Comparison of ENCODE assay signal across 12 cellular contexts in genomic region chr21:41706678-41707077, GRCh38.
DNase-seq lines count a peak whose midpoint lies in the region; ATAC-seq and TF ChIP-seq lines count a peak whose summit lies in the region.
"Had no signal": no experiment of that assay in that cellular context is flagged by ENCODE, and none has a peak within 500 bp of the region (broad histone marks: within the 10 kb centered on the region; RNA-seq: fewer than 3 reads in every experiment).

No MANE protein-coding gene starts in this region.

- H3K4me3 ChIP-seq in cardiac muscle cell (no peak overlapping the region), heart left ventricle (no peak overlapping the region), RWPE2 (ENCODE audit: severe bottlenecking) (no peak overlapping the region), stomach (no peak overlapping the region)

- H3K4me1 ChIP-seq in cardiac muscle cell (ENCODE audit: low read depth) (peaks cover 11% of the 10 kb centered on the region), heart left ventricle (no peaks in the 10 kb centered on the region), RWPE2 (ENCODE audit: insufficient read depth, poor library complexity, severe bottlenecking) (peaks cover 24% of the 10 kb centered on the region), stomach (peaks cover 6 to 41% (median 23%) of the 10 kb centered on the region in 4 donors)

- H3K27me3 ChIP-seq in cardiac muscle cell = no peaks in the 10 kb centered on the region
- peaks cover 0 to 24% (median 4%) of the 10 kb centered on the region in 9 donors for H3K27me3 ChIP-seq in heart left ventricle
- no peaks in the 10 kb centered on the region for H3K27me3 ChIP-seq in RWPE2 (ENCODE audit: insufficient read depth, poor library complexity, severe bottlenecking)
- H3K27me3 ChIP-seq in stomach = peaks cover 0 to 24% (median 0%) of the 10 kb centered on the region in 3 donors

- no peaks in the 10 kb centered on the region for H3K9me3 ChIP-seq in cardiac muscle cell (ENCODE audit: low read depth)
- H3K9me3 ChIP-seq in heart left ventricle = peaks cover 0 to 2% (median 0%) of the 10 kb centered on the region in 12 donors
- no peaks in the 10 kb centered on the region for H3K9me3 ChIP-seq in RWPE2 (ENCODE audit: severe bottlenecking)
- no peaks in the 10 kb centered on the region for H3K9me3 ChIP-seq in stomach

- H3K27ac ChIP-seq in cardiac muscle cell (no peak overlapping the region), heart left ventricle (no peak overlapping the region), RWPE2 (ENCODE audit: poor library complexity, severe bottlenecking) (peak overlapping the region; percentile 60), stomach (peak overlapping the region in 4 of 5 donors; percentile 51 to 75 (median 68))

- no peak for TF ChIP-seq EP300 in stomach (IDR thresholded peaks at IDR 0.05)

- no peak for TF ChIP-seq POLR2A in heart left ventricle (IDR thresholded peaks at IDR 0.05)
- TF ChIP-seq POLR2A in stomach (IDR thresholded peaks at IDR 0.05) = no peak

- DNase-seq in cardiac muscle cell (ENCODE audit: low read depth in 1 of 2, low spot score in 1 of 2) = peak; percentile 24 to 32
- DNase-seq in heart left ventricle = no peak
- no peak for DNase-seq in RWPE2 (ENCODE audit: low spot score)
- DNase-seq in glomerular visceral epithelial cell (ENCODE audit: extremely low spot score) = peak; percentile 23
- no peak for DNase-seq in stomach
- DNase-seq in dedifferentiated amniotic fluid mesenchymal stem cell (ENCODE audit: extremely low spot score) = no peak
- DNase-seq: activated gamma-delta T cell treated with Interleukin-2 at 50 U/mL for 16 hours, COR-L47, immature natural killer cell, NCI-H526 had no signal

- no peak for ATAC-seq in heart left ventricle
- peak; percentile 30; the same call in 1 of the 3 replicates for ATAC-seq in RWPE2 (ENCODE audit: low read depth)
- no peak for ATAC-seq in GM18511 (IDR thresholded peaks at IDR 0.05; ENCODE audit: unreplicated experiment)
- ATAC-seq in HG03139 (IDR thresholded peaks at IDR 0.05; ENCODE audit: unreplicated experiment) = no peak

- 48 to 53% (median 50%) methylated on average over 3 of the region's 3 CpGs for WGBS in heart left ventricle, 4 donors
- WGBS in stomach, 5 donors = 19 to 35% (median 34%) methylated on average over 3 of the region's 3 CpGs

- H3K36me3 ChIP-seq in cardiac muscle cell = no peaks in the 10 kb centered on the region
- no peaks in the 10 kb centered on the region for H3K36me3 ChIP-seq in heart left ventricle
- H3K36me3 ChIP-seq in RWPE2 (ENCODE audit: low read depth) = no peaks in the 10 kb centered on the region
- no peaks in the 10 kb centered on the region for H3K36me3 ChIP-seq in stomach

- intact Hi-C loops in heart left ventricle (cut with DNase I) = no loop called here
- intact Hi-C loops in stomach (cut with DNase I; ENCODE audit: low total_unique reads) = no loop called here

- no peak for TF ChIP-seq CTCF in cardiac muscle cell (IDR thresholded peaks at IDR 0.05; ENCODE audit: low read depth, low read length)
- no peak for TF ChIP-seq CTCF in heart left ventricle (IDR thresholded peaks at IDR 0.05)
- TF ChIP-seq CTCF in RWPE2 (IDR thresholded peaks at IDR 0.05; ENCODE audit: poor library complexity, severe bottlenecking) = no peak
- TF ChIP-seq CTCF in stomach (IDR thresholded peaks at IDR 0.05) = no peak

Comparison
In these comparisons a context has a peak if more than half of its experiments do, and no peak if none do; other contexts are left out.
1. DNase-seq: peak in cardiac muscle cell (2 of 2) and glomerular visceral epithelial cell (single experiment); none in heart left ventricle (0 of 5), RWPE2 (single experiment), stomach (single experiment) and dedifferentiated amniotic fluid mesenchymal stem cell (single experiment).
2. H3K27ac ChIP-seq: peak in RWPE2 (single experiment) and stomach (4 of 5); none in cardiac muscle cell (single experiment) and heart left ventricle (0 of 12).